26 cellular contexts compared by ENCODE assay signal in genomic region chr17:41429667-41430066, GRCh38. TPM values are rescaled to one million over a fixed set of nuclear protein-coding genes. Genes with fewer than 3 reads are reported as not detected.
DNase-seq lines count a peak whose midpoint lies in the region; ATAC-seq, FAIRE-seq and TF ChIP-seq lines count a peak whose summit lies in the region.
"Had no signal": no experiment of that assay in that cellular context is flagged by ENCODE, and none has a peak within 500 bp of the region (broad histone marks: within the 10 kb centered on the region; RNA-seq: fewer than 3 reads in every experiment).

No MANE protein-coding gene starts in this region.

- TF ChIP-seq CTCF in H1 (IDR thresholded peaks at IDR 0.05; ENCODE audit: control extremely low read depth in 1 of 3, insufficient read depth in 1 of 3, low read depth in 1 of 3, low read length in 3 of 3) (no peak), mucosa of descending colon (IDR thresholded peaks at IDR 0.05) (no peak)

- no peak for TF ChIP-seq POLR2A in H1 (IDR thresholded peaks at IDR 0.05; ENCODE audit: control extremely low read depth in 1 of 2, low read depth in 2 of 2, low read length in 2 of 2)

- H3K27ac ChIP-seq in GM23248 (no peak overlapping the region), H1 (ENCODE audit: low read depth, low read length) (no peak overlapping the region)
- H3K27ac ChIP-seq: A549; BLaER1 treated with 17β-estradiol and CSF1 and Interleukin-3, amounts not matched to agents 10 nM and 100 nM had no signal

- DNase-seq in GM23248 (peak; percentile 52), RKO (ENCODE audit: low spot score) (peak; percentile 25), H1 (ENCODE audit: low read depth in 1 of 2, low spot score in 2 of 2) (no peak), mucosa of descending colon (no peak)
- no peak for DNase-seq in T-helper 2 cell treated with Interferon-gamma antibody and Interleukin-4, amounts not matched to agents 5 μg/mL and 100 μg/mL, for 36 hours (ENCODE audit: low spot score)
- no peak for DNase-seq in naive thymus-derived CD8-positive, alpha-beta T cell
- DNase-seq: 8988T; ACHN; AML-193; BE2C; CD4-positive, alpha-beta T cell; CD8-positive, alpha-beta memory T cell; DMS 273 treated with DMSO at 0.1 percent for 48 hours; DMS79; EL; GF-D8; GOT3; H7; HCEC 1CT had no signal

- H3K9ac ChIP-seq in GM23248 (no peak overlapping the region), H1 (replicated peaks in 1 of 4; ENCODE audit: extremely low read depth in 1 of 4, low read depth in 3 of 4, low read length in 3 of 4) (no peak overlapping the region)
- H3K9ac ChIP-seq: BLaER1 treated with 17β-estradiol and CSF1 and Interleukin-3, amounts not matched to agents 10 nM and 100 nM had no signal

- no peak overlapping the region for H4K91ac ChIP-seq in H1 (replicated peaks; ENCODE audit: insufficient read length, low read length)

- H3K36me3 ChIP-seq in GM23248 (ENCODE audit: low read depth) (no peaks in the 10 kb centered on the region), H1 (ENCODE audit: control insufficient read depth in 2 of 4, insufficient read depth in 4 of 4, low read length in 3 of 4) (no peaks in the 10 kb centered on the region), mucosa of descending colon (ENCODE audit: low read depth) (no peaks in the 10 kb centered on the region)
- H3K36me3 ChIP-seq: BE2C; BLaER1 treated with 17β-estradiol and CSF1 and Interleukin-3, amounts not matched to agents 10 nM and 100 nM had no signal

- intact Hi-C loops in mucosa of descending colon (cut with DNase I, micrococcal nuclease): no loop called here

- H2BK20ac ChIP-seq in H1 (ENCODE audit: low read length): 0 out of 2 replicates have a peak overlapping the region, but pooled peaks have one; percentile 3

- CTCF ChIA-PET in H1 (lab: Charles Lee; ENCODE audit: partially characterized antibody): interaction anchor here (0.7 to 2.0 kb wide), 7 partner anchors 11 to 219 kb away, joined by 3 to 14 read pairs (median 3); no protein-coding TSS in a partner anchor

- H4K20me1 ChIP-seq in GM23248 (ENCODE audit: insufficient read depth): no peaks in the 10 kb centered on the region
- no peaks in the 10 kb centered on the region for H4K20me1 ChIP-seq in H1 (replicated peaks in 1 of 2; ENCODE audit: control insufficient read depth in 1 of 2, insufficient read depth in 2 of 2, low read length in 2 of 2)
- H4K20me1 ChIP-seq: BLaER1 treated with 17β-estradiol and CSF1 and Interleukin-3, amounts not matched to agents 10 nM and 100 nM had no signal

- peaks cover 2% of the 10 kb centered on the region for H3K27me3 Mint-ChIP-seq in T-helper 2 cell treated with Interferon-gamma antibody and Interleukin-4, amounts not matched to agents 5 μg/mL and 100 μg/mL, for 36 hours (ENCODE audit: low read depth)
- peaks cover 0 to 3% (median 0%) of the 10 kb centered on the region in 5 donors for H3K27me3 Mint-ChIP-seq in naive thymus-derived CD8-positive, alpha-beta T cell

- TF ChIP-seq RAD21 in H1 (IDR thresholded peaks at IDR 0.05 in 1 of 2, conservative IDR thresholded peaks at IDR 0.05 in 1 of 2; ENCODE audit: low read depth in 2 of 2, low read length in 2 of 2): no peak

- no peaks in the 10 kb centered on the region for H3K4me1 ChIP-seq in GM23248 (ENCODE audit: insufficient read depth)
- H3K4me1 ChIP-seq in H1 (replicated peaks in 1 of 4; ENCODE audit: control insufficient read depth in 3 of 4, insufficient read depth in 4 of 4, low read length in 3 of 4): peaks cover 0 to 3% (median 0%) of the 10 kb centered on the region in 4 experiments; a peak in 1 of 7 replicates
- H3K4me1 ChIP-seq in mucosa of descending colon (ENCODE audit: low read depth): no peaks in the 10 kb centered on the region
- H3K4me1 ChIP-seq: A549, BE2C had no signal

- H2AK5ac ChIP-seq in H1 (ENCODE audit: low read depth, low read length): no peak overlapping the region

- no peaks in the 10 kb centered on the region for H3K23me2 ChIP-seq in H1 (ENCODE audit: low read depth, low read length)

- in situ Hi-C loops in GM23248 (cut with MboI): no loop called here

- H2BK12ac ChIP-seq in H1 (ENCODE audit: low read depth, low read length): no peak overlapping the region

- TF ChIP-seq EP300 in H1 (IDR thresholded peaks at IDR 0.05; ENCODE audit: borderline replicate concordance in 1 of 2, low read depth in 2 of 2, low read length in 2 of 2): no peak

- H3K9me3 ChIP-seq in GM23248 (ENCODE audit: low read depth): no peaks in the 10 kb centered on the region
- H3K9me3 ChIP-seq in H1 (ENCODE audit: insufficient read depth in 2 of 2, low read depth in 1 of 2, low read length in 1 of 2): no peaks in the 10 kb centered on the region
- no peaks in the 10 kb centered on the region for H3K9me3 ChIP-seq in mucosa of descending colon
- H3K9me3 ChIP-seq: A549; BE2C; BLaER1 treated with 17β-estradiol and CSF1 and Interleukin-3, amounts not matched to agents 10 nM and 100 nM had no signal

- H3K27me3 ChIP-seq in GM23248 (replicated peaks; ENCODE audit: insufficient read depth) (no peaks in the 10 kb centered on the region), H1 (replicated peaks in 1 of 4; ENCODE audit: control insufficient read depth in 3 of 4, extremely low read depth in 1 of 4, insufficient read depth in 3 of 4, low read length in 3 of 4) (no peaks in the 10 kb centered on the region)
- H3K27me3 ChIP-seq: BE2C; BLaER1 treated with 17β-estradiol and CSF1 and Interleukin-3, amounts not matched to agents 10 nM and 100 nM had no signal

- POLR2A ChIA-PET in H1 (lab: Charles Lee; ENCODE audit: partially characterized antibody): no interaction called here
- POLR2A ChIA-PET in naive thymus-derived CD8-positive, alpha-beta T cell (lab: Charles Lee): no interaction called here

- no peak overlapping the region for H4K8ac ChIP-seq in H1 (ENCODE audit: extremely low read depth, insufficient read depth, low read length)

- H3K23ac ChIP-seq in H1 (ENCODE audit: insufficient read length): no peak overlapping the region

- H3K4ac ChIP-seq in H1 (replicated peaks; ENCODE audit: insufficient read length, low read depth, low read length): no peak overlapping the region

- ATAC-seq in naive thymus-derived CD8-positive, alpha-beta T cell: no peak
- ATAC-seq in mucosa of descending colon: no peak

- H2BK15ac ChIP-seq in H1 (ENCODE audit: low read length): no peak overlapping the region

- H3F3A ChIP-seq in GM23248 (ENCODE audit: insufficient read depth): no peaks in the 10 kb centered on the region

- H3K4me3 ChIP-seq in GM23248 (no peak overlapping the region), H1 (ENCODE audit: extremely low read depth in 1 of 4, insufficient read depth in 2 of 4, low read depth in 3 of 4, low read length in 4 of 4) (no peak overlapping the region), mucosa of descending colon (no peak overlapping the region)
- H3K4me3 ChIP-seq: A549; BLaER1 treated with 17β-estradiol and CSF1 and Interleukin-3, amounts not matched to agents 10 nM and 100 nM had no signal

- H2BK5ac ChIP-seq in H1 (ENCODE audit: low read depth, low read length): no peak overlapping the region

- no peak overlapping the region for H3K18ac ChIP-seq in H1 (ENCODE audit: extremely low read depth, low read length)

- no peak overlapping the region for H4K5ac ChIP-seq in H1 (ENCODE audit: insufficient read length, low read depth, low read length)

- H3K4me2 ChIP-seq in GM23248 (ENCODE audit: unreplicated experiment) (no peak overlapping the region), H1 (ENCODE audit: insufficient read depth in 1 of 2, low read depth in 2 of 2, low read length in 2 of 2) (no peak overlapping the region)
- H3K4me2 ChIP-seq: A549; BLaER1 treated with 17β-estradiol and CSF1 and Interleukin-3, amounts not matched to agents 10 nM and 100 nM had no signal

- no peaks in the 10 kb centered on the region for H3K9me3 Mint-ChIP-seq in T-helper 2 cell treated with Interferon-gamma antibody and Interleukin-4, amounts not matched to agents 5 μg/mL and 100 μg/mL, for 36 hours
- no peaks in the 10 kb centered on the region for H3K9me3 Mint-ChIP-seq in naive thymus-derived CD8-positive, alpha-beta T cell
- H3K9me3 Mint-ChIP-seq: CD14-positive monocyte; CD4-positive, alpha-beta T cell; CD8-positive, alpha-beta memory T cell had no signal

- H3K14ac ChIP-seq in H1 (ENCODE audit: insufficient read length): no peak overlapping the region

- no peak overlapping the region for H3K4me3 Mint-ChIP-seq in T-helper 2 cell treated with Interferon-gamma antibody and Interleukin-4, amounts not matched to agents 5 μg/mL and 100 μg/mL, for 36 hours
- H3K4me3 Mint-ChIP-seq in naive thymus-derived CD8-positive, alpha-beta T cell: no peak overlapping the region
- H3K4me3 Mint-ChIP-seq: CD4-positive, alpha-beta T cell; CD8-positive, alpha-beta memory T cell had no signal

- no peak overlapping the region for H3K56ac ChIP-seq in H1 (replicated peaks; ENCODE audit: insufficient read length, low read depth, low read length)

- H3K36me3 Mint-ChIP-seq in T-helper 2 cell treated with Interferon-gamma antibody and Interleukin-4, amounts not matched to agents 5 μg/mL and 100 μg/mL, for 36 hours (ENCODE audit: low read depth): no peaks in the 10 kb centered on the region
- no peaks in the 10 kb centered on the region for H3K36me3 Mint-ChIP-seq in naive thymus-derived CD8-positive, alpha-beta T cell
- H3K36me3 Mint-ChIP-seq: CD14-positive monocyte; CD8-positive, alpha-beta memory T cell had no signal

- H2BK120ac ChIP-seq in H1 (replicated peaks; ENCODE audit: low read depth, low read length): no peak overlapping the region

- no peaks in the 10 kb centered on the region for H3K79me2 ChIP-seq in GM23248 (ENCODE audit: insufficient read depth)
- H3K79me2 ChIP-seq in H1 (ENCODE audit: control insufficient read depth in 1 of 2, insufficient read depth in 2 of 2, low read length in 2 of 2): no peaks in the 10 kb centered on the region

- no peak overlapping the region for H3K27ac Mint-ChIP-seq in T-helper 2 cell treated with Interferon-gamma antibody and Interleukin-4, amounts not matched to agents 5 μg/mL and 100 μg/mL, for 36 hours
- H3K27ac Mint-ChIP-seq in naive thymus-derived CD8-positive, alpha-beta T cell: no peak overlapping the region
- H3K27ac Mint-ChIP-seq: CD14-positive monocyte; CD4-positive, alpha-beta T cell; CD8-positive, alpha-beta memory T cell had no signal

- no peak for FAIRE-seq in H1 (lab: Jason Lieb, UNC)
- FAIRE-seq: A549, D721Med, GM12891, GM18507 had no signal

- H3K9me2 ChIP-seq in GM23248 (ENCODE audit: insufficient read depth): no peaks in the 10 kb centered on the region

- H3K4me1 Mint-ChIP-seq in T-helper 2 cell treated with Interferon-gamma antibody and Interleukin-4, amounts not matched to agents 5 μg/mL and 100 μg/mL, for 36 hours (ENCODE audit: low read depth): no peaks in the 10 kb centered on the region
- H3K4me1 Mint-ChIP-seq in naive thymus-derived CD8-positive, alpha-beta T cell: peaks cover 3 to 12% (median 4%) of the 10 kb centered on the region in 4 donors

- H2AFZ ChIP-seq in GM23248 (no peak overlapping the region), H1 (ENCODE audit: low read length) (no peak overlapping the region)

- 51 to 56% methylated on average over 7 of the region's 7 CpGs for WGBS in GM23248 (ENCODE audit: low coverage in 1 of 2, low lambda C conversion rate in 2 of 2, missing lambda C conversion rate in 2 of 2), 2 experiments
- WGBS in H1 (ENCODE audit: extremely low coverage in 1 of 2, insufficient coverage in 1 of 2, insufficient read length in 1 of 2, insufficient replicate concordance in 2 of 2, low coverage in 1 of 2, low lambda C conversion rate in 2 of 2, missing lambda C conversion rate in 1 of 2), 2 experiments: 83% methylated on average over 7 of the region's 7 CpGs; no CpG with 5 or more reads in 1 of the 2 experiments

- no peaks in the 10 kb centered on the region for H3K79me1 ChIP-seq in H1 (ENCODE audit: low read depth, low read length)

RNA-seq across cellular contexts. Expression of gene KRT37, which starts 5.3 kb away (rescaled TPM):
- total RNA-seq in GM23248 (2014; rRNA removed; shearing (Covaris generic)): not detected in 2 replicates
- polyA plus RNA-seq in GM23248 (2016; fragmentation: Nextera tagmentation; extraction: Ambion mirVana) (not detected in 2 replicates), H1 (2011; rRNA removed) (not detected in 2 replicates)
- total RNA-seq in H1 (2021; fragmentation: NEBNext Ultra II Directional; extraction: Animal tissue kit (Norgen Biotek cat#: 25700)): not detected in 2 replicates
- not detected for polyA plus RNA-seq in H1 (2011; cell fraction: cytosol; rRNA removed)
- not detected for polyA plus RNA-seq in H1 (2011; cell fraction: nucleus; rRNA removed)
- polyA plus RNA-seq in H1 (2012, experiment 1 of 2): not detected in 4 replicates
- polyA plus RNA-seq in H1 (2012, experiment 2 of 2): not detected
- not detected for polyA plus RNA-seq in H1 (2013, experiment 1 of 2)
- polyA plus RNA-seq in H1 (2013, experiment 2 of 2): not detected
- polyA minus RNA-seq in H1 (2011; rRNA and poly(A)+ RNA removed): not detected in 2 replicates
- not detected for polyA minus RNA-seq in H1 (2011; cell fraction: cytosol; rRNA and poly(A)+ RNA removed)
- polyA minus RNA-seq in H1 (2011; cell fraction: nucleus; rRNA and poly(A)+ RNA removed): not detected
- not detected for total RNA-seq in naive thymus-derived CD8-positive, alpha-beta T cell
- polyA plus RNA-seq in naive thymus-derived CD8-positive, alpha-beta T cell: not detected
- not detected for total RNA-seq in mucosa of descending colon
- total RNA-seq: CD4-positive, alpha-beta T cell; CD8-positive, alpha-beta memory T cell; G401; H7 had no signal
- polyA plus RNA-seq: A549; CD14-positive monocyte; CD8-positive, alpha-beta memory T cell had no signal

RNA-seq across cellular contexts. Expression of gene KRT38, which starts 11.1 kb away (rescaled TPM):
- not detected in 2 replicates for total RNA-seq in GM23248 (2014; rRNA removed; shearing (Covaris generic))
- polyA plus RNA-seq in GM23248 (2016; fragmentation: Nextera tagmentation; extraction: Ambion mirVana) (not detected in 2 replicates), H1 (2011; rRNA removed) (not detected in 2 replicates)
- not detected in 2 replicates for total RNA-seq in H1 (2021; fragmentation: NEBNext Ultra II Directional; extraction: Animal tissue kit (Norgen Biotek cat#: 25700))
- polyA plus RNA-seq in H1 (2011; cell fraction: cytosol; rRNA removed): not detected
- polyA plus RNA-seq in H1 (2011; cell fraction: nucleus; rRNA removed): not detected
- polyA plus RNA-seq in H1 (2012, experiment 1 of 2): not detected in 4 replicates
- polyA plus RNA-seq in H1 (2012, experiment 2 of 2): not detected
- not detected for polyA plus RNA-seq in H1 (2013, experiment 1 of 2)
- polyA plus RNA-seq in H1 (2013, experiment 2 of 2): not detected
- not detected in 2 replicates for polyA minus RNA-seq in H1 (2011; rRNA and poly(A)+ RNA removed)
- not detected for polyA minus RNA-seq in H1 (2011; cell fraction: cytosol; rRNA and poly(A)+ RNA removed)
- polyA minus RNA-seq in H1 (2011; cell fraction: nucleus; rRNA and poly(A)+ RNA removed): not detected
- total RNA-seq in naive thymus-derived CD8-positive, alpha-beta T cell: not detected
- not detected for polyA plus RNA-seq in naive thymus-derived CD8-positive, alpha-beta T cell
- not detected for total RNA-seq in mucosa of descending colon
- total RNA-seq: CD4-positive, alpha-beta T cell; CD8-positive, alpha-beta memory T cell; G401; H7 had no signal
- polyA plus RNA-seq: A549; CD14-positive monocyte; CD8-positive, alpha-beta memory T cell had no signal

RNA-seq across cellular contexts. Expression of gene KRT31, which starts 32.3 kb away (rescaled TPM):
- total RNA-seq in GM23248 (2014; rRNA removed; shearing (Covaris generic)): not detected in 2 replicates
- polyA plus RNA-seq in GM23248 (2016; fragmentation: Nextera tagmentation; extraction: Ambion mirVana) (not detected in 2 replicates), H1 (2011; rRNA removed) (not detected in 2 replicates)
- total RNA-seq in H1 (2021; fragmentation: NEBNext Ultra II Directional; extraction: Animal tissue kit (Norgen Biotek cat#: 25700)): not detected in 2 replicates
- polyA plus RNA-seq in H1 (2011; cell fraction: cytosol; rRNA removed): not detected
- not detected for polyA plus RNA-seq in H1 (2011; cell fraction: nucleus; rRNA removed)
- polyA plus RNA-seq in H1 (2012, experiment 1 of 2): not detected in 4 replicates
- not detected for polyA plus RNA-seq in H1 (2012, experiment 2 of 2)
- not detected for polyA plus RNA-seq in H1 (2013, experiment 1 of 2)
- polyA plus RNA-seq in H1 (2013, experiment 2 of 2): not detected
- polyA minus RNA-seq in H1 (2011; rRNA and poly(A)+ RNA removed): not detected in 2 replicates
- polyA minus RNA-seq in H1 (2011; cell fraction: cytosol; rRNA and poly(A)+ RNA removed): not detected
- not detected for polyA minus RNA-seq in H1 (2011; cell fraction: nucleus; rRNA and poly(A)+ RNA removed)
- total RNA-seq in naive thymus-derived CD8-positive, alpha-beta T cell: not detected
- not detected for polyA plus RNA-seq in naive thymus-derived CD8-positive, alpha-beta T cell
- not detected for total RNA-seq in mucosa of descending colon
- total RNA-seq: CD4-positive, alpha-beta T cell; CD8-positive, alpha-beta memory T cell; G401; H7 had no signal
- polyA plus RNA-seq: A549; CD14-positive monocyte; CD8-positive, alpha-beta memory T cell had no signal

RNA-seq across cellular contexts. Expression of gene KRT32, which starts 37.5 kb away (rescaled TPM):
- not detected in 2 replicates for total RNA-seq in GM23248 (2014; rRNA removed; shearing (Covaris generic))
- not detected in 2 replicates for polyA plus RNA-seq in GM23248 (2016; fragmentation: Nextera tagmentation; extraction: Ambion mirVana)
- not detected in 2 replicates for total RNA-seq in H1 (2021; fragmentation: NEBNext Ultra II Directional; extraction: Animal tissue kit (Norgen Biotek cat#: 25700))
- not detected in 2 replicates for polyA plus RNA-seq in H1 (2011; rRNA removed)
- polyA plus RNA-seq in H1 (2011; cell fraction: cytosol; rRNA removed): not detected
- not detected for polyA plus RNA-seq in H1 (2011; cell fraction: nucleus; rRNA removed)
- not detected in 4 replicates for polyA plus RNA-seq in H1 (2012, experiment 1 of 2)
- not detected for polyA plus RNA-seq in H1 (2012, experiment 2 of 2)
- polyA plus RNA-seq in H1 (2013, experiment 1 of 2): not detected
- not detected for polyA plus RNA-seq in H1 (2013, experiment 2 of 2)
- polyA minus RNA-seq in H1 (2011; rRNA and poly(A)+ RNA removed): not detected in 2 replicates
- not detected for polyA minus RNA-seq in H1 (2011; cell fraction: cytosol; rRNA and poly(A)+ RNA removed)
- not detected for polyA minus RNA-seq in H1 (2011; cell fraction: nucleus; rRNA and poly(A)+ RNA removed)
- total RNA-seq in naive thymus-derived CD8-positive, alpha-beta T cell: not detected
- polyA plus RNA-seq in naive thymus-derived CD8-positive, alpha-beta T cell: not detected
- not detected for total RNA-seq in mucosa of descending colon
- total RNA-seq: CD4-positive, alpha-beta T cell; CD8-positive, alpha-beta memory T cell; G401; H7 had no signal
- polyA plus RNA-seq: A549; CD14-positive monocyte; CD8-positive, alpha-beta memory T cell had no signal

RNA-seq across cellular contexts. Expression of gene KRT34, which starts 47.6 kb away (rescaled TPM):
- 73.5 and 77.8 TPM in 2 replicates for total RNA-seq in GM23248 (2014; rRNA removed; shearing (Covaris generic))
- polyA plus RNA-seq in GM23248 (2016; fragmentation: Nextera tagmentation; extraction: Ambion mirVana): 39.8 and 42.2 TPM in 2 replicates
- not detected in 2 replicates for total RNA-seq in H1 (2021; fragmentation: NEBNext Ultra II Directional; extraction: Animal tissue kit (Norgen Biotek cat#: 25700))
- polyA plus RNA-seq in H1 (2011; rRNA removed): not detected in 2 replicates
- not detected for polyA plus RNA-seq in H1 (2011; cell fraction: cytosol; rRNA removed)
- polyA plus RNA-seq in H1 (2011; cell fraction: nucleus; rRNA removed): not detected
- polyA plus RNA-seq in H1 (2012, experiment 1 of 2): not detected in 4 replicates
- polyA plus RNA-seq in H1 (2012, experiment 2 of 2): not detected
- not detected for polyA plus RNA-seq in H1 (2013, experiment 1 of 2)
- not detected for polyA plus RNA-seq in H1 (2013, experiment 2 of 2)
- not detected in 2 replicates for polyA minus RNA-seq in H1 (2011; rRNA and poly(A)+ RNA removed)
- not detected for polyA minus RNA-seq in H1 (2011; cell fraction: cytosol; rRNA and poly(A)+ RNA removed)
- not detected for polyA minus RNA-seq in H1 (2011; cell fraction: nucleus; rRNA and poly(A)+ RNA removed)
- not detected for total RNA-seq in naive thymus-derived CD8-positive, alpha-beta T cell
- polyA plus RNA-seq in naive thymus-derived CD8-positive, alpha-beta T cell: not detected
- total RNA-seq in mucosa of descending colon: not detected
- total RNA-seq: CD4-positive, alpha-beta T cell; CD8-positive, alpha-beta memory T cell; G401; H7 had no signal
- polyA plus RNA-seq: CD14-positive monocyte; CD8-positive, alpha-beta memory T cell had no signal

Comparison
In these comparisons a context has a peak if more than half of its experiments do, and no peak if none do; other contexts are left out.
1. DNase-seq: peak in GM23248 (single experiment) and RKO (single experiment); none in H1 (0 of 2), T-helper 2 cell treated with Interferon-gamma antibody and Interleukin-4, amounts not matched to agents 5 μg/mL and 100 μg/mL, for 36 hours (single experiment), naive thymus-derived CD8-positive, alpha-beta T cell (0 of 10) and mucosa of descending colon (0 of 3).